Comparison of ENCODE assay signal across 1 cellular context in genomic region chr7:39946693-39947092, GRCh38.
TF ChIP-seq lines count a peak whose summit lies in the region.

No MANE protein-coding gene starts in this region.

TF ChIP-seq in SK-N-SH treated with all-trans-retinoic acid at 6 μM for 48 hours, 23 proteins besides CTCF, POLR2A, EP300 and RAD21 (continued from another document):
- no peak for TF ChIP-seq CSRNP3 (CRISPR knock-in tag; IDR thresholded peaks at IDR 0.05)
- no peak for TF ChIP-seq RARB (CRISPR knock-in tag; IDR thresholded peaks at IDR 0.05)
- TF ChIP-seq ZFP30 (CRISPR knock-in tag; IDR thresholded peaks at IDR 0.05): no peak
- TF ChIP-seq CSDC2 (CRISPR knock-in tag; IDR thresholded peaks at IDR 0.05): no peak
- no peak for TF ChIP-seq SNAI2 (CRISPR knock-in tag; IDR thresholded peaks at IDR 0.05)
- no peak for TF ChIP-seq ZC3H10 (CRISPR knock-in tag; IDR thresholded peaks at IDR 0.05)
- no peak for TF ChIP-seq ZFP3 (CRISPR knock-in tag; IDR thresholded peaks at IDR 0.05)
- no peak for TF ChIP-seq CREB5 (CRISPR knock-in tag; IDR thresholded peaks at IDR 0.05; ENCODE audit: low read depth)
- no peak for TF ChIP-seq PATZ1 (CRISPR knock-in tag; IDR thresholded peaks at IDR 0.05; ENCODE audit: borderline replicate concordance)
